ENCODE assay signal across 8 cellular contexts in genomic region chr9:128550226-128550625, GRCh38. TPM values are rescaled to one million over a fixed set of nuclear protein-coding genes. Genes with fewer than 3 reads are reported as not detected.
DNase-seq lines count a peak whose midpoint lies in the region; FAIRE-seq and TF ChIP-seq lines count a peak whose summit lies in the region.

No MANE protein-coding gene starts in this region.

- no peak overlapping the region for H3K4me3 ChIP-seq in BLaER1 treated with 17β-estradiol and CSF1 and Interleukin-3, amounts not matched to agents 10 nM and 100 nM
- H3K4me3 ChIP-seq in esophagus (ENCODE audit: low read depth in 1 of 2, low read length in 2 of 2) (no peak overlapping the region), smooth muscle cell (no peak overlapping the region)

- peaks cover 24% of the 10 kb centered on the region for H3K4me1 Mint-ChIP-seq in CD14-positive monocyte

- H4K20me1 ChIP-seq in BLaER1 treated with 17β-estradiol and CSF1 and Interleukin-3, amounts not matched to agents 10 nM and 100 nM = peaks cover 17 to 28% (median 24%) of the 10 kb centered on the region in 11 experiments; a peak in 21 of 22 replicates
- peaks cover 24% of the 10 kb centered on the region for H4K20me1 ChIP-seq in smooth muscle cell (ENCODE audit: low read depth)

- TF ChIP-seq CTCF in smooth muscle cell (IDR thresholded peaks at IDR 0.05; ENCODE audit: borderline replicate concordance, insufficient read depth, poor library complexity, severe bottlenecking) (no peak), CD14-positive monocyte (IDR thresholded peaks at IDR 0.05) (no peak)

- peak overlapping the region in 2 of 7 donors; percentile 4 to 9 for H3K27ac Mint-ChIP-seq in CD14-positive monocyte

- H3K4me3 Mint-ChIP-seq in CD14-positive monocyte = no peak overlapping the region

- intact Hi-C loops in CD14-positive monocyte (cut with micrococcal nuclease) = loop anchor here in 1 of 2 donors (5.0 kb wide), 1 partner anchor 43 kb away; no protein-coding TSS in a partner anchor

- peaks cover 16% of the 10 kb centered on the region for H3F3A ChIP-seq in smooth muscle cell (ENCODE audit: low read depth)

- H3K4me2 ChIP-seq in BLaER1 treated with 17β-estradiol and CSF1 and Interleukin-3, amounts not matched to agents 10 nM and 100 nM = peak overlapping the region in 9 of 11 experiments; percentile 80 to 94 (median 88); a peak in 13 of 22 replicates
- H3K4me2 ChIP-seq in smooth muscle cell = peak overlapping the region; percentile 83

- peaks cover 36 to 49% (median 39%) of the 10 kb centered on the region in 10 experiments for H3K4me1 ChIP-seq in BLaER1 treated with 17β-estradiol and CSF1 and Interleukin-3, amounts not matched to agents 10 nM and 100 nM
- H3K4me1 ChIP-seq in esophagus (ENCODE audit: control insufficient read depth in 2 of 2, insufficient read depth in 2 of 2, low read length in 1 of 2) = no peaks in the 10 kb centered on the region
- peaks cover 34% of the 10 kb centered on the region for H3K4me1 ChIP-seq in smooth muscle cell (ENCODE audit: low read depth)

- WGBS in esophagus, 2 donors = 46 to 66% methylated on average over 2 of the region's 2 CpGs
- 75% methylated on average over 2 of the region's 2 CpGs for WGBS in smooth muscle cell (ENCODE audit: low lambda C conversion rate)

- H3K27me3 ChIP-seq in BLaER1 treated with 17β-estradiol and CSF1 and Interleukin-3, amounts not matched to agents 10 nM and 100 nM = no peaks in the 10 kb centered on the region
- H3K27me3 ChIP-seq in esophagus (ENCODE audit: control insufficient read depth in 1 of 2, insufficient read depth in 2 of 2, low read length in 2 of 2) (no peaks in the 10 kb centered on the region), smooth muscle cell (ENCODE audit: low read depth) (no peaks in the 10 kb centered on the region)

- peaks cover 21% of the 10 kb centered on the region for H3K79me2 ChIP-seq in smooth muscle cell (ENCODE audit: low read depth)

- H3K27ac ChIP-seq in BLaER1 treated with 17β-estradiol and CSF1 and Interleukin-3, amounts not matched to agents 10 nM and 100 nM = no peak overlapping the region
- H3K27ac ChIP-seq in esophagus (ENCODE audit: low read depth in 2 of 2, low read length in 1 of 2) = peak overlapping the region; percentile 11 to 78
- peak overlapping the region; percentile 71 for H3K27ac ChIP-seq in smooth muscle cell (ENCODE audit: low read depth)

- H3K27me3 Mint-ChIP-seq in CD14-positive monocyte (ENCODE audit: low read depth in 3 of 3) = no peaks in the 10 kb centered on the region

- no peaks in the 10 kb centered on the region for H3K36me3 Mint-ChIP-seq in CD14-positive monocyte

- no peak for FAIRE-seq in GM12892 (lab: Jason Lieb, UNC)

- TF ChIP-seq POLR2A in GM12892 (IDR thresholded peaks at IDR 0.05; ENCODE audit: low read depth, low read length) = no peak

- peaks cover 0 to 3% (median 0%) of the 10 kb centered on the region in 7 donors for H3K9me3 Mint-ChIP-seq in CD14-positive monocyte

- peak overlapping the region in 2 of 11 experiments; percentile 8 to 94; a peak in 2 of 22 replicates for H3K9ac ChIP-seq in BLaER1 treated with 17β-estradiol and CSF1 and Interleukin-3, amounts not matched to agents 10 nM and 100 nM
- H3K9ac ChIP-seq in smooth muscle cell (ENCODE audit: low read depth) = no peak overlapping the region

- H3K36me3 ChIP-seq in BLaER1 treated with 17β-estradiol and CSF1 and Interleukin-3, amounts not matched to agents 10 nM and 100 nM = no peaks in the 10 kb centered on the region; a peak in 1 of 22 replicates
- no peaks in the 10 kb centered on the region for H3K36me3 ChIP-seq in esophagus (ENCODE audit: control insufficient read depth in 2 of 2, insufficient read depth in 2 of 2, low read length in 1 of 2)
- H3K36me3 ChIP-seq in smooth muscle cell (ENCODE audit: low read depth) = no peaks in the 10 kb centered on the region

- no peak overlapping the region for H2AFZ ChIP-seq in smooth muscle cell (ENCODE audit: low read depth)

- peak; percentile 9 to 17 for DNase-seq in activated CD4-positive, alpha-beta T cell treated with anti-CD3 and anti-CD28 coated beads, Interleukin-2, amount 50 U/mL, for 4 hours
- DNase-seq in smooth muscle cell (lab: John Stamatoyannopoulos, UW; ENCODE audit: unreplicated experiment) (no peak), NCI-H1436 (lab: John Stamatoyannopoulos, UW) (no peak), CD14-positive monocyte (ENCODE audit: low spot score) (no peak), HCEC 1CT (no peak), GM12892 (ENCODE audit: insufficient read length) (no peak)

- H3K9me3 ChIP-seq in BLaER1 treated with 17β-estradiol and CSF1 and Interleukin-3, amounts not matched to agents 10 nM and 100 nM (replicated peaks in 1 of 11) = no peaks in the 10 kb centered on the region
- H3K9me3 ChIP-seq in esophagus (ENCODE audit: control insufficient read depth in 2 of 2, insufficient read depth in 1 of 2, low read depth in 1 of 2, low read length in 1 of 2) = no peaks in the 10 kb centered on the region
- H3K9me3 ChIP-seq in smooth muscle cell (replicated peaks; ENCODE audit: low read depth) = no peaks in the 10 kb centered on the region

RNA-seq across cellular contexts. Expression of gene SPTAN1, which starts 2.2 kb away (rescaled TPM):
- polyA plus RNA-seq in esophagus (100 to 1,000 TPM; 101 to 109 TPM), smooth muscle cell (84.9 and 115 TPM in 2 replicates), CD14-positive monocyte (1 to 10 TPM; 6.2 to 8.5 TPM)
- 143 and 145 TPM in 2 replicates for total RNA-seq in smooth muscle cell
- polyA plus RNA-seq in GM12892 (2012; ENCODE audit: missing spikeins) = 58.7 TPM

RNA-seq across cellular contexts. Expression of gene GLE1, which starts 45.7 kb away (rescaled TPM):
- polyA plus RNA-seq in esophagus (10 to 100 TPM in 1 of 2 donors, 1 to 10 TPM in 1; 9.5 to 12.8 TPM), smooth muscle cell (11.2 and 11.8 TPM in 2 replicates), CD14-positive monocyte (10 to 100 TPM; 22.2 to 31.2 TPM)
- 14.1 and 16.0 TPM in 2 replicates for total RNA-seq in smooth muscle cell
- polyA plus RNA-seq in GM12892 (2012; ENCODE audit: missing spikeins) = 29.6 TPM

Comparison
In these comparisons a context has a peak if more than half of its experiments do, and no peak if none do; other contexts are left out.
1. H3K27ac ChIP-seq: peak in esophagus (2 of 2) and smooth muscle cell (single experiment); none in BLaER1 treated with 17β-estradiol and CSF1 and Interleukin-3, amounts not matched to agents 10 nM and 100 nM (0 of 11).
2. DNase-seq: peak in activated CD4-positive, alpha-beta T cell treated with anti-CD3 and anti-CD28 coated beads, Interleukin-2, amount 50 U/mL, for 4 hours (2 of 2); none in smooth muscle cell (single experiment), NCI-H1436 (single experiment), CD14-positive monocyte (single experiment), HCEC 1CT (single experiment) and GM12892 (single experiment).